Comparison of ENCODE assay signal across 22 cellular contexts in genomic region chr1:91601554-91602322, GRCh38.
A peak's percentile ranks its signal among the peaks of the same experiment; 100 is the strongest.
DNase-seq lines count a peak whose midpoint lies in the region; ATAC-seq, FAIRE-seq and TF ChIP-seq lines count a peak whose summit lies in the region.
"Had no signal": no experiment of that assay in that cellular context is flagged by ENCODE, and none has a peak within 500 bp of the region (broad histone marks: within the 10 kb centered on the region; RNA-seq: fewer than 3 reads in every experiment).

No MANE protein-coding gene starts in this region.

- H3K79me2 ChIP-seq in H1 (ENCODE audit: control insufficient read depth in 1 of 2, insufficient read depth in 2 of 2, low read length in 2 of 2): no peaks in the 10 kb centered on the region
- H3K79me2 ChIP-seq in PC-3 (ENCODE audit: low read length): no peaks in the 10 kb centered on the region

- TF ChIP-seq CTCF in H1 (IDR thresholded peaks at IDR 0.05; ENCODE audit: control extremely low read depth in 1 of 3, insufficient read depth in 1 of 3, low read depth in 1 of 3, low read length in 3 of 3) (no peak), upper lobe of right lung (IDR thresholded peaks at IDR 0.05) (no peak), PC-3 (conservative IDR thresholded peaks at IDR 0.05; ENCODE audit: low read depth, low read length) (no peak)

- TF ChIP-seq POLR2A in H1 (IDR thresholded peaks at IDR 0.05; ENCODE audit: control extremely low read depth in 1 of 2, low read depth in 2 of 2, low read length in 2 of 2): no peak

- H3K23ac ChIP-seq in H1 (ENCODE audit: insufficient read length): no peak overlapping the region

- H2AFZ ChIP-seq in H1 (ENCODE audit: low read length) (no peak overlapping the region; the same call in 1 of the 2 replicates), PC-3 (ENCODE audit: low read length) (no peak overlapping the region)

- no peak overlapping the region for H3K14ac ChIP-seq in H1 (ENCODE audit: insufficient read length)

- H2AK5ac ChIP-seq in H1 (ENCODE audit: low read depth, low read length): no peak overlapping the region

- no peak overlapping the region; the same call in 1 of the 2 replicates for H4K8ac ChIP-seq in H1 (ENCODE audit: extremely low read depth, insufficient read depth, low read length)

- H2BK120ac ChIP-seq in H1 (replicated peaks; ENCODE audit: low read depth, low read length): no peak overlapping the region

- H3K4me1 ChIP-seq in H1 (replicated peaks in 1 of 4; ENCODE audit: control insufficient read depth in 3 of 4, insufficient read depth in 4 of 4, low read length in 3 of 4) (no peaks in the 10 kb centered on the region), upper lobe of right lung (no peaks in the 10 kb centered on the region), PC-3 (ENCODE audit: insufficient read depth, low read length) (no peaks in the 10 kb centered on the region)
- H3K4me1 ChIP-seq: tibial artery had no signal

- intact Hi-C loops in activated CD4-positive, alpha-beta T cell treated with anti-CD3 and anti-CD28 coated beads, Interleukin-2, amount 10 ng/mL, durations not matched to agents 24 days and 14 days (cut with micrococcal nuclease): no loop called here
- intact Hi-C loops in upper lobe of right lung (cut with DNase I) (no loop called here), PC-3 (cut with micrococcal nuclease) (no loop called here)

- peak overlapping the region; percentile 19; the same call in 1 of the 2 replicates for H2BK15ac ChIP-seq in H1 (ENCODE audit: low read length)

- H3K18ac ChIP-seq in H1 (ENCODE audit: extremely low read depth, low read length): no peak overlapping the region

- peak overlapping the region; percentile 40 for H3K27ac Mint-ChIP-seq in activated CD4-positive, alpha-beta T cell treated with anti-CD3 and anti-CD28 coated beads, Interleukin-2, amount 10 ng/mL, durations not matched to agents 24 days and 14 days
- H3K27ac Mint-ChIP-seq: activated naive CD4-positive, alpha-beta T cell treated with anti-CD3 and anti-CD28 coated beads for 36 hours; IgD-negative memory B cell had no signal

- H3K27me3 ChIP-seq in H1 (replicated peaks in 1 of 4; ENCODE audit: control insufficient read depth in 3 of 4, extremely low read depth in 1 of 4, insufficient read depth in 3 of 4, low read length in 3 of 4): 0 out of 7 replicates have a peak, but pooled peaks cover 0 to 4% (median 0%) of the 10 kb centered on the region in 4 experiments
- no peaks in the 10 kb centered on the region for H3K27me3 ChIP-seq in upper lobe of right lung
- no peaks in the 10 kb centered on the region for H3K27me3 ChIP-seq in H7 (ENCODE audit: control insufficient read depth, insufficient read depth, low read length)
- H3K27me3 ChIP-seq in PC-3 (ENCODE audit: low read length): no peaks in the 10 kb centered on the region
- H3K27me3 ChIP-seq: tibial artery had no signal

- no peak overlapping the region for H2BK12ac ChIP-seq in H1 (ENCODE audit: low read depth, low read length)

- H3K27ac ChIP-seq in H1 (ENCODE audit: low read depth, low read length) (no peak overlapping the region), upper lobe of right lung (no peak overlapping the region), PC-3 (ENCODE audit: low read length) (no peak overlapping the region)
- H3K27ac ChIP-seq: tibial artery had no signal

- no peak overlapping the region for H3K4ac ChIP-seq in H1 (replicated peaks; ENCODE audit: insufficient read length, low read depth, low read length)

- peaks cover 2% of the 10 kb centered on the region for H3K23me2 ChIP-seq in H1 (ENCODE audit: low read depth, low read length)

- H3K4me3 ChIP-seq in H1 (ENCODE audit: extremely low read depth in 1 of 4, insufficient read depth in 2 of 4, low read depth in 3 of 4, low read length in 4 of 4) (no peak overlapping the region), upper lobe of right lung (no peak overlapping the region), H7 (ENCODE audit: insufficient read depth, low read depth, low read length) (no peak overlapping the region), PC-3 (ENCODE audit: low read length) (no peak overlapping the region)
- H3K4me3 ChIP-seq: GM12878, tibial artery had no signal

- peak; percentile 31 for ATAC-seq in upper lobe of right lung
- no peak for ATAC-seq in PC-3
- ATAC-seq: GM12878 had no signal

- no peak overlapping the region for H3K56ac ChIP-seq in H1 (replicated peaks; ENCODE audit: insufficient read length, low read depth, low read length)

- TF ChIP-seq EP300 in H1 (IDR thresholded peaks at IDR 0.05; ENCODE audit: borderline replicate concordance in 1 of 2, low read depth in 2 of 2, low read length in 2 of 2): no peak

- H3K9ac ChIP-seq in H1 (replicated peaks in 1 of 4; ENCODE audit: extremely low read depth in 1 of 4, low read depth in 3 of 4, low read length in 3 of 4) (no peak overlapping the region), PC-3 (ENCODE audit: low read length) (no peak overlapping the region)

- peaks cover 11% of the 10 kb centered on the region for H3K4me1 Mint-ChIP-seq in activated CD4-positive, alpha-beta T cell treated with anti-CD3 and anti-CD28 coated beads, Interleukin-2, amount 10 ng/mL, durations not matched to agents 24 days and 14 days

- H3K9me3 ChIP-seq in H1 (ENCODE audit: insufficient read depth in 2 of 2, low read depth in 1 of 2, low read length in 1 of 2) (no peaks in the 10 kb centered on the region), upper lobe of right lung (no peaks in the 10 kb centered on the region), PC-3 (ENCODE audit: low read length) (no peaks in the 10 kb centered on the region)
- H3K9me3 ChIP-seq: tibial artery had no signal

- no peaks in the 10 kb centered on the region for H3F3A ChIP-seq in PC-3 (ENCODE audit: low read length, unreplicated experiment)

- H2BK20ac ChIP-seq in H1 (ENCODE audit: low read length): peak overlapping the region; percentile 35; the same call in 1 of the 2 replicates

- peaks cover 4% of the 10 kb centered on the region for H3K9me3 Mint-ChIP-seq in activated CD4-positive, alpha-beta T cell treated with anti-CD3 and anti-CD28 coated beads, Interleukin-2, amount 10 ng/mL, durations not matched to agents 24 days and 14 days
- H3K9me3 Mint-ChIP-seq: activated naive CD4-positive, alpha-beta T cell treated with anti-CD3 and anti-CD28 coated beads for 36 hours; central memory CD8-positive, alpha-beta T cell; stimulated activated naive CD8-positive, alpha-beta T cell treated with anti-CD3 and anti-CD28 coated beads, Interleukin-15, Interleukin-2, amounts not matched to agents 100 ng/mL and 50 ng/mL, for 24 hours had no signal

- no peak overlapping the region for H3K4me2 ChIP-seq in H1 (ENCODE audit: insufficient read depth in 1 of 2, low read depth in 2 of 2, low read length in 2 of 2)
- no peak overlapping the region for H3K4me2 ChIP-seq in PC-3 (ENCODE audit: low read length)

- H4K20me1 ChIP-seq in H1 (replicated peaks in 1 of 2; ENCODE audit: control insufficient read depth in 1 of 2, insufficient read depth in 2 of 2, low read length in 2 of 2) (no peaks in the 10 kb centered on the region), PC-3 (ENCODE audit: low read length) (no peaks in the 10 kb centered on the region)

- 86% methylated on average over 12 of the region's 12 CpGs; no CpG with 5 or more reads in 1 of the 2 experiments for WGBS in H1 (ENCODE audit: extremely low coverage in 1 of 2, insufficient coverage in 1 of 2, insufficient read length in 1 of 2, insufficient replicate concordance in 2 of 2, low coverage in 1 of 2, low lambda C conversion rate in 2 of 2, missing lambda C conversion rate in 1 of 2), 2 experiments

- H3K4me3 Mint-ChIP-seq in activated CD4-positive, alpha-beta T cell treated with anti-CD3 and anti-CD28 coated beads, Interleukin-2, amount 10 ng/mL, durations not matched to agents 24 days and 14 days: no peak overlapping the region
- H3K4me3 Mint-ChIP-seq: activated naive CD4-positive, alpha-beta T cell treated with anti-CD3 and anti-CD28 coated beads for 36 hours; central memory CD8-positive, alpha-beta T cell; IgD-negative memory B cell; stimulated activated naive CD8-positive, alpha-beta T cell treated with anti-CD3 and anti-CD28 coated beads, Interleukin-15, Interleukin-2, amounts not matched to agents 100 ng/mL and 50 ng/mL, for 24 hours had no signal

- CTCF ChIA-PET in H1 (lab: Charles Lee; ENCODE audit: partially characterized antibody): interaction anchor here (0.6 to 1.5 kb wide), 2 partner anchors 9 to 74 kb away, joined by 3 to 6 read pairs; no protein-coding TSS in a partner anchor
- CTCF ChIA-PET in PC-3 (lab: Charles Lee): no interaction called here

- no peaks in the 10 kb centered on the region for H3K9me2 ChIP-seq in PC-3 (replicated peaks; ENCODE audit: low read length)

- peak overlapping the region; percentile 49; the same call in 1 of the 2 replicates for H2BK5ac ChIP-seq in H1 (ENCODE audit: low read depth, low read length)

- no peaks in the 10 kb centered on the region for H3K79me1 ChIP-seq in H1 (ENCODE audit: low read depth, low read length)

- no peak for DNase-seq in activated CD4-positive, alpha-beta T cell treated with anti-CD3 and anti-CD28 coated beads, Interleukin-2, amount 10 ng/mL, durations not matched to agents 24 days and 14 days
- DNase-seq in activated CD4-positive, alpha-beta T cell treated with anti-CD3 and anti-CD28 coated beads for 1 hour: no peak
- DNase-seq in H1 (ENCODE audit: low read depth in 1 of 2, low spot score in 2 of 2): no peak
- peak; percentile 62 for DNase-seq in left kidney (ENCODE audit: low read depth, low spot score)
- no peak for DNase-seq in upper lobe of right lung
- DNase-seq in H7: no peak
- no peak for DNase-seq in PC-3
- DNase-seq in stimulated activated CD4-positive, alpha-beta T cell treated with anti-CD3 and anti-CD28 coated beads, Interleukin-4, amount 100 ng/mL, for 24 hours: no peak
- DNase-seq: 8988T; activated CD4-positive, CD25-positive, alpha-beta regulatory T cell treated with anti-CD3 and anti-CD28 coated beads, Interleukin-2, amount 50 U/mL, for 72 hours; activated naive CD4-positive, alpha-beta T cell treated with anti-CD3 and anti-CD28 coated beads for 36 hours; activated T-cell treated with anti-CD3 and anti-CD28 coated beads, Interleukin-2, amount 50 U/mL, for 48 hours; amygdala; hypothalamus; NCI-H1417 treated with DMSO at 0.1 percent for 48 hours; occipital lobe; stimulated activated CD4-positive, alpha-beta T cell treated with anti-CD3 and anti-CD28 coated beads, Interleukin-4, amount 100 ng/mL, for 4 hours; tibial artery had no signal

- H3K36me3 Mint-ChIP-seq in activated CD4-positive, alpha-beta T cell treated with anti-CD3 and anti-CD28 coated beads, Interleukin-2, amount 10 ng/mL, durations not matched to agents 24 days and 14 days (ENCODE audit: low read depth): no peaks in the 10 kb centered on the region
- H3K36me3 Mint-ChIP-seq: IgD-negative memory B cell had no signal

- no peaks in the 10 kb centered on the region for H3K36me3 ChIP-seq in H1 (ENCODE audit: control insufficient read depth in 2 of 4, insufficient read depth in 4 of 4, low read length in 3 of 4)
- no peaks in the 10 kb centered on the region for H3K36me3 ChIP-seq in upper lobe of right lung
- H3K36me3 ChIP-seq in H7 (replicated peaks; ENCODE audit: control insufficient read depth, insufficient read depth, low read length): no peaks in the 10 kb centered on the region
- H3K36me3 ChIP-seq in PC-3 (ENCODE audit: low read depth, low read length): no peaks in the 10 kb centered on the region
- H3K36me3 ChIP-seq: tibial artery had no signal

- no peaks in the 10 kb centered on the region for H3K27me3 Mint-ChIP-seq in activated CD4-positive, alpha-beta T cell treated with anti-CD3 and anti-CD28 coated beads, Interleukin-2, amount 10 ng/mL, durations not matched to agents 24 days and 14 days
- H3K27me3 Mint-ChIP-seq: central memory CD8-positive, alpha-beta T cell; stimulated activated naive CD8-positive, alpha-beta T cell treated with anti-CD3 and anti-CD28 coated beads, Interleukin-15, Interleukin-2, amounts not matched to agents 100 ng/mL and 50 ng/mL, for 24 hours had no signal

- FAIRE-seq in H1 (lab: Jason Lieb, UNC): no peak
- FAIRE-seq: GM12878 had no signal

- BruUV-seq in PC-3 (replicated peaks; lab: Mats Ljungman, UMichigan): no TSS peak

- peak overlapping the region; percentile 26 for H4K91ac ChIP-seq in H1 (replicated peaks; ENCODE audit: insufficient read length, low read length)

- H4K5ac ChIP-seq in H1 (ENCODE audit: insufficient read length, low read depth, low read length): no peak overlapping the region

- POLR2A ChIA-PET in H1 (lab: Charles Lee; ENCODE audit: partially characterized antibody) (no interaction called here), PC-3 (lab: Charles Lee; ENCODE audit: unreplicated experiment) (no interaction called here)

- no peak for TF ChIP-seq RAD21 in H1 (IDR thresholded peaks at IDR 0.05 in 1 of 2, conservative IDR thresholded peaks at IDR 0.05 in 1 of 2; ENCODE audit: low read depth in 2 of 2, low read length in 2 of 2)
